Comparison of ENCODE assay signal across 8 cellular contexts in the genomic region with DNA sequence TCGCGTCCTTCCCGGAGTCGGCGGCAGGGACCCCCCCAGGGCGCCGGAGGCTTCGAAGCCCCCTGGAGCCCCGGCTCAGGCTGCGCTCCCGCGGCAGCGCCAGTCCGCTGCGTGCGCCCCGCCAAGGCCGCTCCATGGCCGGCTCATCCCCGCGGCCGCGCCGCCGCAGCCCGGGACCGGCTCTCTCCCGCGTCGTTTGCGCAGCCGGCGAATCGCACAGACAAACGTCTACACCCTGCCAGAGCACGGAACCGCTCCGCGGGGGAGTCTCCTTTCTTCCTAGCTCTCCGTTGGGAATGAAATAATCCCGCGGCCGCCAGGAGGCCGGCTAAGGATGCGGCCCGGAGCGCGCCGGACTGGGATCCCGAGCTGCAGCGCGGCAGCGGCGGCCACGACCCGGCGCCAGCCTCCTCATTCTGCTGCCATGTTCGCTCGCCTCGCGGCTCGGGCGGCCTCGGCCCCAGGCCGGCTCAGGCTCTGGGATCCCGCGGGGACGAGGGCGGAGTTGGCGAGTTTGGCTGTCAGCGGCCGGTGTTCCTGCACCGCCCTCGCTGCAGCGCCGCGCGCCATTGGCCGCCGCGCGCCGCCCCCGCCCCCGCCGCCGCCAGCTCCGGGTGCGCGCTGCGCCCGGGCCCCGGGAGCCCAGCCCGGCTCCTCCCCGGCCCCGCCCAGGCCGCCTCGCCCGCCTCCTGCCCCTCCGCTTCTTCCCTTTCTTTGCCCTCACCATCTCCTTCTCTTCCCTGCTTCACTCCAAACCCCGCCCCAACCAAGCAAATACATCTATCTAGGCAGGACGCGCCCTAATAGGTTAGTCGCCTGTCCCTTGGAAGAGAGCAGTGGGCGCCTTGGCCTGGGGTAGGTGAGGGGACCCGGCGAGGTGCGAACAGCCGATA. TPM values are rescaled to one million over a fixed set of nuclear protein-coding genes. Genes with fewer than 3 reads are reported as not detected.
DNase-seq lines count a peak whose midpoint lies in the region; TF ChIP-seq lines count a peak whose summit lies in the region.

A gene with protein sequence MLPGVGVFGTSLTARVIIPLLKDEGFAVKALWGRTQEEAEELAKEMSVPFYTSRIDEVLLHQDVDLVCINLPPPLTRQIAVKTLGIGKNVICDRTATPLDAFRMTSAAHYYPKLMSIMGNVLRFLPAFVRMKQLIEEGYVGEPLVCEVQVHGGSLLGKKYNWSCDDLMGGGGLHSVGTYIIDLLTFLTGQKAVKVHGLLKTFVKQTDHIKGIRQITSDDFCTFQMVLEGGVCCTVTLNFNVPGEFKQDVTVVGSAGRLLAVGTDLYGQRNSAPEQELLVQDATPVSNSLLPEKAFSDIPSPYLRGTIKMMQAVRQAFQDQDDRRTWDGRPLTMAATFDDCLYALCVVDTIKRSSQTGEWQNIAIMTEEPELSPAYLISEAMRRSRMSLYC (minus strand): TSS at position 479 of the 893 bp plus-strand sequence. CDS start 710 bp downstream, outside the sequence.

- TF ChIP-seq CTCF in LNCaP clone FGC (IDR thresholded peaks at IDR 0.05; ENCODE audit: control insufficient read depth, extremely low read depth, insufficient read depth): no peak
- no peak for TF ChIP-seq CTCF in subcutaneous adipose tissue (IDR thresholded peaks at IDR 0.05; ENCODE audit: low read depth)

- peak within 1 kb of the TSS; percentile 98 for H2AFZ ChIP-seq in neuron (ENCODE audit: low read depth, low read length)

- peak; percentile 85 for DNase-seq in ELF-1 (ENCODE audit: low read depth, low spot score)
- peak; percentile 72 for DNase-seq in GOT3 (lab: John Stamatoyannopoulos, UW)
- peak; percentile 48 for DNase-seq in LNCaP clone FGC (ENCODE audit: low read depth)
- DNase-seq in SHP77 treated with DMSO at 0.1 percent for 48 hours (lab: John Stamatoyannopoulos, UW): peak; percentile 51
- DNase-seq in activated naive CD4-positive, alpha-beta T cell (lab: John Stamatoyannopoulos, UW): peak; percentile 18 to 60 (median 32)
- DNase-seq in foreskin melanocyte: peak; percentile 80

- no peaks in the 10 kb centered on the region for H3K36me3 ChIP-seq in neuron (ENCODE audit: insufficient read depth, low read length)

- H3K9me3 ChIP-seq in neuron (ENCODE audit: low read length): no peaks in the 10 kb centered on the region

- H3K4me1 ChIP-seq in neuron (ENCODE audit: insufficient read depth, low read length): peaks cover 12% of the 10 kb centered on the region

- H3K4me3 ChIP-seq in LNCaP clone FGC (ENCODE audit: low read depth, low read length): peak within 1 kb of the TSS; percentile 58
- peak within 1 kb of the TSS; percentile 58 for H3K4me3 ChIP-seq in neuron (ENCODE audit: low read length)

- H3K27me3 ChIP-seq in neuron (ENCODE audit: insufficient read depth, low read length): peaks cover 6% of the 10 kb centered on the region

RNA-seq across cellular contexts. Expression of the gene that starts here (rescaled TPM):
- 10 to 100 TPM; 26.2 to 68.9 (median 29.1) TPM for total RNA-seq in subcutaneous adipose tissue

Comparison
In these comparisons a context has a peak if more than half of its experiments do, and no peak if none do; other contexts are left out.
1. Peak in every context shown above with its lines: DNase-seq and H3K4me3 ChIP-seq.
2. DNase-seq: peak in every context shown above with its lines; median percentile 85 in ELF-1; 80 in foreskin melanocyte; 72 in GOT3; 51 in SHP77 treated with DMSO at 0.1 percent for 48 hours; 48 in LNCaP clone FGC; 32 in activated naive CD4-positive, alpha-beta T cell.